ENCODE assay signal across 17 cellular contexts in the genomic region with DNA sequence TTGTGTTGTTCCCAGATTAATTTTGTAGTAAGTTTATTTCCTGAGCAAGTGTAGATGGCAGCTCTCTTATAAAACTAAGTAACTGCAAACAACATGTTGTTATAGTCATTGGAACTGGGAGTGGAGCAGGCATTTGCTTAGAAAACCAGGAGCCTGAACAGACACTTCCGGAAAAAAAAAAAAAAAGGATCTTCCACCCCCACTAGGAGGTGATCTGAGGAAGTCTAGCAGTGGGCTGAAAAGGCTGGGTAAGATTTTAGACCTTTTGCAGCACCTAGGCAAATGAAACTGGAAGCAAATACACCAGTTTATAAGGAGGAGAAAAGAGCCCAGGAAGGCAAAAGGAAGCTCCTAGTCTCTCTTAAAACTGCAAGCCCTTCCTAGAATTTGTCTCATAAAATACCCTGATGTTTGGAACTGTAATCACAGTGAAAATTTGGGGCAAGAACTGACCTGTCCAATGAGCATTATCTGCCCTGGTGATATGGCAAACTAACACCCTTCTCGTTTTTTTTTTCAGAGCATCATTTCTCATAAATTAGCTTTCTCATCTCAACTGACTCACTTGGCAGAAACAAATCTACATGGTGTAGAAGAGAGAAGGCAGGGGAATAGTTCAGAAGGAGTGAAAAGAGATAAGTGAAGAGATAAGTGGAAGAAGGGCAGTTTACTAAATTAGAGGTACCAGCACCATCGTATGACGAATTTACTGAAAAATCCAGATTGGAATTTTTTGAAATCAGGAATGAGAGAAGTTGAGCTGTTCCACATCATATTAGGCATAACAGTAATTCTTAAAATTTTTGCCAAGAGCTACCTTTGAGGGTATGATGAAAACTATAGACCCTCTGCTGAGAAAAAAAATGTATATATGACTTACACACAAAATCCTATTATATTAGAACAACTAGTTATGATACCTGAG. TPM values are rescaled to one million over a fixed set of nuclear protein-coding genes. Genes with fewer than 3 reads are reported as not detected.
DNase-seq lines count a peak whose midpoint lies in the region; ATAC-seq and TF ChIP-seq lines count a peak whose summit lies in the region.
"Had no signal": no experiment of that assay in that cellular context is flagged by ENCODE, and none has a peak within 500 bp of the region (broad histone marks: within the 10 kb centered on the region; RNA-seq: fewer than 3 reads in every experiment).

No MANE protein-coding gene starts in this region.

- BruUV-seq in Panc1 (replicated peaks; lab: Mats Ljungman, UMichigan) = no TSS peak

- DNase-seq in CD1c-positive myeloid dendritic cell (ENCODE audit: extremely low spot score) (peak; percentile 57), HEK293T (ENCODE audit: extremely low spot score) (no peak), Panc1 (ENCODE audit: low read depth, low spot score) (no peak), foreskin keratinocyte (peak in 1 of 2 donors; percentile 64), dermis blood vessel endothelial cell (no peak), KG1 (lab: John Stamatoyannopoulos, UW) (no peak), sciatic nerve (ENCODE audit: low spot score) (no peak)
- DNase-seq: activated CD4-positive, alpha-beta T cell treated with anti-CD3 and anti-CD28 coated beads for 1 hour; GF-D8; hippocampal formation; NCI-H2029 treated with DMSO at 0.1 percent for 48 hours; NCI-H748 treated with DMSO at 0.1 percent for 48 hours; stomach; T-helper 17 cell; uterus had no signal

- intact Hi-C loops in Panc1 (cut with micrococcal nuclease; ENCODE audit: unreplicated experiment) (no loop called here), sciatic nerve (cut with DNase I) (no loop called here)

- in situ Hi-C loops in Panc1 (cut with HindIII; ENCODE audit: low pct_unique_long_range_greater_than_20kb, low sequenced_read_pairs) = no loop called here

- TF ChIP-seq CTCF in Panc1 (IDR thresholded peaks at IDR 0.05) = no peak
- TF ChIP-seq CTCF in foreskin keratinocyte (conservative IDR thresholded peaks at IDR 0.05) = peak; percentile 9

- ATAC-seq in Panc1 (no peak), foreskin keratinocyte (no peak), GM21423 (IDR thresholded peaks at IDR 0.05; ENCODE audit: unreplicated experiment) (no peak), sciatic nerve (no peak)
- ATAC-seq: left lobe of liver, T-helper 17 cell had no signal

- no peaks in the 10 kb centered on the region for H3K9me3 ChIP-seq in Panc1 (ENCODE audit: control insufficient read depth, insufficient read depth, low read depth, low read length)
- H3K9me3 ChIP-seq: stomach, uterus had no signal

- CTCF ChIA-PET in HEK293T (lab: Yijun Ruan, JAX) = interaction anchor here (0.6 to 2.5 kb wide), 3 partner anchors 15 to 85 kb away, joined by 3 to 13 read pairs (median 4); no protein-coding TSS in a partner anchor
- CTCF ChIA-PET in Panc1 (lab: Charles Lee) = interaction anchor here (0.7 kb wide), 1 partner anchor 926 kb away, joined by 4 read pairs; no protein-coding TSS in a partner anchor

- H3K4me1 ChIP-seq in Panc1 (ENCODE audit: control insufficient read depth, insufficient read depth, low read length) (no peaks in the 10 kb centered on the region), foreskin keratinocyte (peaks cover 22% of the 10 kb centered on the region)
- H3K4me1 ChIP-seq: uterus had no signal

- H3K36me3 ChIP-seq in Panc1 (ENCODE audit: control insufficient read depth, insufficient read depth, low read length) = no peaks in the 10 kb centered on the region; the same call in 1 of the 2 replicates
- H3K36me3 ChIP-seq: stomach, uterus had no signal

- POLR2A ChIA-PET in HEK293T (lab: Yijun Ruan, JAX) (interaction anchor here (0.6 kb wide), 1 partner anchor 11 kb away, joined by 3 read pairs; no protein-coding TSS in a partner anchor), Panc1 (lab: Charles Lee) (interaction anchor here (0.5 to 0.7 kb wide), 2 partner anchors 11 to 1818 kb away, joined by 4 read pairs; no protein-coding TSS in a partner anchor)

- 0 out of 2 replicates have a peak overlapping the region, but pooled peaks have one; percentile 10 for H3K27ac ChIP-seq in Panc1 (ENCODE audit: low read length)
- peak overlapping the region; percentile 25 for H3K27ac ChIP-seq in foreskin keratinocyte
- H3K27ac ChIP-seq: stomach, uterus had no signal

- H3K4me3 ChIP-seq in Panc1 (ENCODE audit: low read depth in 2 of 2, low read length in 2 of 2) = no peak overlapping the region
- H3K4me3 ChIP-seq: stomach, uterus had no signal

- H3K27me3 ChIP-seq in Panc1 (ENCODE audit: control insufficient read depth, insufficient read depth, low read length) = no peaks in the 10 kb centered on the region
- H3K27me3 ChIP-seq in foreskin keratinocyte = no peaks in the 10 kb centered on the region
- H3K27me3 ChIP-seq: stomach, uterus had no signal

TF ChIP-seq in HEK293T, 16 proteins besides CTCF, POLR2A, EP300 and RAD21:
- peak; percentile 73 for TF ChIP-seq ZNF384 (IDR thresholded peaks at IDR 0.05)
- TF ChIP-seq TARDBP (IDR thresholded peaks at IDR 0.05) = no peak

RNA-seq across cellular contexts. Expression of gene CCNYL1, which starts 4.2 kb away (rescaled TPM):
- total RNA-seq in Panc1 (2021; ENCODE audit: unreplicated experiment) (31.4 TPM), foreskin keratinocyte (20.8 and 22.5 TPM in 2 replicates), dermis blood vessel endothelial cell (30.3 and 53.9 TPM in 2 replicates), sciatic nerve (19.3 TPM)
- 18.4 TPM for polyA plus RNA-seq in Panc1 (2012; ENCODE audit: insufficient read length)
- 11.4 and 12.9 TPM in 2 replicates for polyA plus RNA-seq in foreskin keratinocyte
